In genomic region chr12:53182836-53183235, GRCh38 we compare ENCODE assay signal across 11 cellular contexts. TPM values are rescaled to one million over a fixed set of nuclear protein-coding genes. Genes with fewer than 3 reads are reported as not detected.
DNase-seq lines count a peak whose midpoint lies in the region; ATAC-seq and TF ChIP-seq lines count a peak whose summit lies in the region.
"Had no signal": no experiment of that assay in that cellular context is flagged by ENCODE, and none has a peak within 500 bp of the region (broad histone marks: within the 10 kb centered on the region; RNA-seq: fewer than 3 reads in every experiment).

No MANE protein-coding gene starts in this region.

- H3K9me3 ChIP-seq in AG04450 (ENCODE audit: control insufficient read depth, insufficient read depth, low read length) (no peaks in the 10 kb centered on the region), mesodermal cell (ENCODE audit: control insufficient read depth, low read length) (no peaks in the 10 kb centered on the region), prostate gland (no peaks in the 10 kb centered on the region)
- H3K9me3 ChIP-seq: testis had no signal

- DNase-seq in AG04450 (ENCODE audit: low read depth, low spot score) (no peak), Kasumi-1 (lab: John Stamatoyannopoulos, UW) (peak; percentile 79 to 82), prostate gland (ENCODE audit: low spot score) (no peak), GM10266 (ENCODE audit: extremely low spot score) (no peak)
- DNase-seq in activated T-helper 2 cell treated with anti-CD3 and anti-CD28 coated beads, Interferon-gamma antibody, Interleukin-2, Interleukin-4, amounts not matched to agents 10 μg/mL and 5 μg/mL and 100 μg/mL, durations not matched to agents 14 hours and 24 hours and 36 hours (ENCODE audit: low spot score), result no peak
- DNase-seq: effector memory CD8-positive, alpha-beta T cell; testis had no signal

- H3K4me1 ChIP-seq in mesodermal cell (ENCODE audit: control insufficient read depth, insufficient read depth, low read length, poor library complexity, severe bottlenecking), result peaks cover 3% of the 10 kb centered on the region
- peaks cover 11% of the 10 kb centered on the region for H3K4me1 ChIP-seq in prostate gland (replicated peaks)

- H3K36me3 Mint-ChIP-seq in activated T-helper 2 cell treated with anti-CD3 and anti-CD28 coated beads, Interferon-gamma antibody, Interleukin-2, Interleukin-4, amounts not matched to agents 10 μg/mL and 5 μg/mL and 100 μg/mL, durations not matched to agents 14 hours and 24 hours and 36 hours (ENCODE audit: low read depth), result peaks cover 65% of the 10 kb centered on the region

- no peak overlapping the region for H3K27ac Mint-ChIP-seq in activated T-helper 2 cell treated with anti-CD3 and anti-CD28 coated beads, Interferon-gamma antibody, Interleukin-2, Interleukin-4, amounts not matched to agents 10 μg/mL and 5 μg/mL and 100 μg/mL, durations not matched to agents 14 hours and 24 hours and 36 hours

- H3K27me3 ChIP-seq in AG04450 (ENCODE audit: control insufficient read depth, insufficient read depth, low read length) (no peaks in the 10 kb centered on the region), prostate gland (replicated peaks; ENCODE audit: insufficient read depth) (no peaks in the 10 kb centered on the region)
- H3K27me3 ChIP-seq: testis had no signal

- no peaks in the 10 kb centered on the region for H3K27me3 Mint-ChIP-seq in activated T-helper 2 cell treated with anti-CD3 and anti-CD28 coated beads, Interferon-gamma antibody, Interleukin-2, Interleukin-4, amounts not matched to agents 10 μg/mL and 5 μg/mL and 100 μg/mL, durations not matched to agents 14 hours and 24 hours and 36 hours (ENCODE audit: low read depth)
- H3K27me3 Mint-ChIP-seq: effector memory CD8-positive, alpha-beta T cell had no signal

- H3K4me3 ChIP-seq in AG04450 (ENCODE audit: low read depth, low read length) (peak overlapping the region; percentile 78), mesodermal cell (ENCODE audit: extremely low read depth, insufficient read depth, low read length, poor library complexity, severe bottlenecking) (peak overlapping the region; percentile 6), prostate gland (peak overlapping the region in 1 of 2 donors; percentile 5)
- H3K4me3 ChIP-seq: testis had no signal

- H3K4me3 Mint-ChIP-seq in activated T-helper 2 cell treated with anti-CD3 and anti-CD28 coated beads, Interferon-gamma antibody, Interleukin-2, Interleukin-4, amounts not matched to agents 10 μg/mL and 5 μg/mL and 100 μg/mL, durations not matched to agents 14 hours and 24 hours and 36 hours (ENCODE audit: low read depth), result peak overlapping the region; percentile 91

- CTCF ChIA-PET in AG04450 (lab: Charles Lee), result interaction anchor here (0.9 to 3.0 kb wide), 6 partner anchors 12 to 169 kb away, joined by 3 to 26 read pairs (median 4); no protein-coding TSS in a partner anchor

- H3K36me3 ChIP-seq in mesodermal cell (ENCODE audit: control insufficient read depth, insufficient read depth, low read length) (peaks cover 62% of the 10 kb centered on the region), prostate gland (peaks cover 19 to 20% of the 10 kb centered on the region in 2 donors)

- no peak for ATAC-seq in GM19328 (IDR thresholded peaks at IDR 0.05; ENCODE audit: unreplicated experiment)
- no peak for ATAC-seq in HG03097 (IDR thresholded peaks at IDR 0.05; ENCODE audit: low FRiP score, unreplicated experiment)
- ATAC-seq: effector memory CD8-positive, alpha-beta T cell had no signal

- POLR2A ChIA-PET in AG04450 (lab: Yijun Ruan, JAX), result interaction anchor here (0.9 kb wide), 1 partner anchor 135 kb away, joined by 3 read pairs; no protein-coding TSS in a partner anchor

- intact Hi-C loops in activated T-helper 2 cell treated with anti-CD3 and anti-CD28 coated beads, Interferon-gamma antibody, Interleukin-2, Interleukin-4, amounts not matched to agents 10 μg/mL and 5 μg/mL and 100 μg/mL, durations not matched to agents 14 hours and 24 hours and 36 hours (cut with micrococcal nuclease), result loop anchor here (5.0 kb wide), 1 partner anchor 176 kb away; the partner anchor contains the start of gene EIF4B
- intact Hi-C loops in prostate gland (cut with DNase I), result no loop called here

- no peak for TF ChIP-seq POLR2A in prostate gland (IDR thresholded peaks at IDR 0.05)

- TF ChIP-seq CTCF in AG04450 (IDR thresholded peaks at IDR 0.05; ENCODE audit: low read depth, low read length), result no peak
- no peak for TF ChIP-seq CTCF in prostate gland (IDR thresholded peaks at IDR 0.05)
- TF ChIP-seq CTCF in GM10266 (IDR thresholded peaks at IDR 0.05; ENCODE audit: control insufficient read depth, insufficient read depth, low read depth, missing control alignments), result no peak

- H3K4me1 Mint-ChIP-seq in activated T-helper 2 cell treated with anti-CD3 and anti-CD28 coated beads, Interferon-gamma antibody, Interleukin-2, Interleukin-4, amounts not matched to agents 10 μg/mL and 5 μg/mL and 100 μg/mL, durations not matched to agents 14 hours and 24 hours and 36 hours (ENCODE audit: low read depth), result peaks cover 36% of the 10 kb centered on the region

- no peaks in the 10 kb centered on the region for H3K9me3 Mint-ChIP-seq in activated T-helper 2 cell treated with anti-CD3 and anti-CD28 coated beads, Interferon-gamma antibody, Interleukin-2, Interleukin-4, amounts not matched to agents 10 μg/mL and 5 μg/mL and 100 μg/mL, durations not matched to agents 14 hours and 24 hours and 36 hours
- H3K9me3 Mint-ChIP-seq: effector memory CD8-positive, alpha-beta T cell had no signal

- H3K27ac ChIP-seq in AG04450 (ENCODE audit: low read depth, low read length), result no peak overlapping the region
- H3K27ac ChIP-seq in mesodermal cell (ENCODE audit: low read depth, low read length, severe bottlenecking), result no peak overlapping the region
- H3K27ac ChIP-seq in prostate gland, result no peak overlapping the region
- H3K27ac ChIP-seq: testis had no signal

- WGBS in mesodermal cell (ENCODE audit: insufficient coverage in 2 of 2), 2 experiments, result 100% methylated on average over 2 of the region's 2 CpGs
- 23% methylated on average over 2 of the region's 2 CpGs for WGBS in prostate gland

RNA-seq across cellular contexts. Expression of gene CSAD, which starts 2.1 kb away (rescaled TPM):
- polyA plus RNA-seq in AG04450 (2011; rRNA removed), result 18.9 and 21.6 TPM in 2 replicates
- 10.2 and 10.5 TPM in 2 replicates for polyA minus RNA-seq in AG04450 (2011; rRNA and poly(A)+ RNA removed)
- 20.2 TPM in 2 replicates for total RNA-seq in activated T-helper 2 cell treated with anti-CD3 and anti-CD28 coated beads, Interferon-gamma antibody, Interleukin-2, Interleukin-4, amounts not matched to agents 10 μg/mL and 5 μg/mL and 100 μg/mL, durations not matched to agents 14 hours and 24 hours and 36 hours
- polyA plus RNA-seq in mesodermal cell (2013, experiment 1 of 2), result 15.5 TPM
- polyA plus RNA-seq in mesodermal cell (2013, experiment 2 of 2), result 14.4 TPM
- 10 to 100 TPM; 30.8 to 92.5 TPM for total RNA-seq in prostate gland

RNA-seq across cellular contexts. Expression of gene ZNF740, which starts 2.3 kb away (rescaled TPM):
- polyA plus RNA-seq in AG04450 (2011; rRNA removed), result 20.9 and 21.7 TPM in 2 replicates
- polyA minus RNA-seq in AG04450 (2011; rRNA and poly(A)+ RNA removed), result 37.1 and 38.0 TPM in 2 replicates
- total RNA-seq in activated T-helper 2 cell treated with anti-CD3 and anti-CD28 coated beads, Interferon-gamma antibody, Interleukin-2, Interleukin-4, amounts not matched to agents 10 μg/mL and 5 μg/mL and 100 μg/mL, durations not matched to agents 14 hours and 24 hours and 36 hours, result 44.9 and 45.5 TPM in 2 replicates
- 27.9 TPM for polyA plus RNA-seq in mesodermal cell (2013, experiment 1 of 2)
- 21.9 TPM for polyA plus RNA-seq in mesodermal cell (2013, experiment 2 of 2)
- 10 to 100 TPM; 17.0 to 19.1 TPM for total RNA-seq in prostate gland

RNA-seq across cellular contexts. Expression of gene ITGB7, which starts 24.2 kb away (rescaled TPM):
- 0.15 and 0.19 TPM in 2 replicates for polyA plus RNA-seq in AG04450 (2011; rRNA removed)
- polyA minus RNA-seq in AG04450 (2011; rRNA and poly(A)+ RNA removed), result 0.09 and 1.0 TPM in 2 replicates
- 200 and 208 TPM in 2 replicates for total RNA-seq in activated T-helper 2 cell treated with anti-CD3 and anti-CD28 coated beads, Interferon-gamma antibody, Interleukin-2, Interleukin-4, amounts not matched to agents 10 μg/mL and 5 μg/mL and 100 μg/mL, durations not matched to agents 14 hours and 24 hours and 36 hours
- polyA plus RNA-seq in mesodermal cell (2013, experiment 1 of 2), result 0.44 TPM
- 0.10 TPM for polyA plus RNA-seq in mesodermal cell (2013, experiment 2 of 2)
- 1 to 10 TPM; 1.2 to 1.7 TPM for total RNA-seq in prostate gland
- total RNA-seq: LHCN-M2 had no signal

RNA-seq across cellular contexts. Expression of gene RARG, which starts 49.2 kb away (rescaled TPM):
- 20.1 and 25.6 TPM in 2 replicates for polyA plus RNA-seq in AG04450 (2011; rRNA removed)
- polyA minus RNA-seq in AG04450 (2011; rRNA and poly(A)+ RNA removed), result 28.5 and 31.5 TPM in 2 replicates
- 38.5 and 40.1 TPM in 2 replicates for total RNA-seq in activated T-helper 2 cell treated with anti-CD3 and anti-CD28 coated beads, Interferon-gamma antibody, Interleukin-2, Interleukin-4, amounts not matched to agents 10 μg/mL and 5 μg/mL and 100 μg/mL, durations not matched to agents 14 hours and 24 hours and 36 hours
- polyA plus RNA-seq in mesodermal cell (2013, experiment 1 of 2), result 39.7 TPM
- 36.9 TPM for polyA plus RNA-seq in mesodermal cell (2013, experiment 2 of 2)
- total RNA-seq in prostate gland, result 10 to 100 TPM; 28.9 to 30.4 TPM

Comparison
In these comparisons a context has a peak if more than half of its experiments do, and no peak if none do; other contexts are left out.
1. DNase-seq: peak in Kasumi-1 (2 of 2); none in AG04450 (single experiment), activated T-helper 2 cell treated with anti-CD3 and anti-CD28 coated beads, Interferon-gamma antibody, Interleukin-2, Interleukin-4, amounts not matched to agents 10 μg/mL and 5 μg/mL and 100 μg/mL, durations not matched to agents 14 hours and 24 hours and 36 hours (single experiment), prostate gland (single experiment) and GM10266 (single experiment).
2. RNA of gene ITGB7, which starts 24.2 kb away (total RNA-seq): 200 to 208 TPM in activated T-helper 2 cell treated with anti-CD3 and anti-CD28 coated beads, Interferon-gamma antibody, Interleukin-2, Interleukin-4, amounts not matched to agents 10 μg/mL and 5 μg/mL and 100 μg/mL, durations not matched to agents 14 hours and 24 hours and 36 hours; 1.2 to 1.7 TPM in prostate gland; every median in the first group is over 10 times any median in the second.